ENCODE assay signal across 9 cellular contexts in genomic region chr1:154198756-154199562, GRCh38. TPM values are rescaled to one million over a fixed set of nuclear protein-coding genes. Genes with fewer than 3 reads are reported as not detected.
A peak's percentile ranks its signal among the peaks of the same experiment; 100 is the strongest.
DNase-seq lines count a peak whose midpoint lies in the region; ATAC-seq and TF ChIP-seq lines count a peak whose summit lies in the region.
"Had no signal": no experiment of that assay in that cellular context is flagged by ENCODE, and none has a peak within 500 bp of the region (broad histone marks: within the 10 kb centered on the region; RNA-seq: fewer than 3 reads in every experiment).

No MANE protein-coding gene starts in this region.

- CTCF ChIA-PET in RWPE1 (lab: Yijun Ruan, JAX), result interaction anchor here (0.7 kb wide), 1 partner anchor 108 kb away, joined by 3 read pairs; no protein-coding TSS in a partner anchor

- no peak for ATAC-seq in GM18858 (IDR thresholded peaks at IDR 0.05; ENCODE audit: unreplicated experiment)

- POLR2A ChIA-PET in RWPE1 (lab: Yijun Ruan, JAX; ENCODE audit: low non-redundant PET), result no interaction called here

- H3K9ac ChIP-seq in HUES64 (ENCODE audit: low read depth, low read length), result no peak overlapping the region
- H3K9ac ChIP-seq: BLaER1 had no signal

- H3K9me3 ChIP-seq in HUES64 (ENCODE audit: insufficient read depth, low read depth, low read length) (no peaks in the 10 kb centered on the region), thymus (ENCODE audit: control insufficient read depth) (no peaks in the 10 kb centered on the region)
- H3K9me3 ChIP-seq: BLaER1 had no signal

- TF ChIP-seq CTCF in RWPE1 (conservative IDR thresholded peaks at IDR 0.05; ENCODE audit: low read depth), result peak; percentile 42
- TF ChIP-seq CTCF in cardiac fibroblast (IDR thresholded peaks at IDR 0.05; ENCODE audit: low read depth, low read length), result peak; percentile 50

- DNase-seq in NCI-H1436 (lab: John Stamatoyannopoulos, UW) (peak; percentile 46), NCI-H1436 treated with DMSO at 0.1 percent for 48 hours (lab: John Stamatoyannopoulos, UW) (no peak), RWPE1 (ENCODE audit: low spot score) (peak; percentile 48), cardiac fibroblast (ENCODE audit: low read depth in 2 of 2) (peak; percentile 76 to 78), kidney tubule cell (ENCODE audit: low spot score) (peak; percentile 55)

- H3K4me1 ChIP-seq in HUES64 (ENCODE audit: insufficient read depth, low read length) (peaks cover 5% of the 10 kb centered on the region; the same call in 1 of the 2 replicates), thymus (ENCODE audit: control insufficient read depth, insufficient read depth, low read length) (no peaks in the 10 kb centered on the region)
- H3K4me1 ChIP-seq: BLaER1 had no signal

- WGBS in HUES64, result 22% methylated on average over 5 of the region's 5 CpGs
- 17% methylated on average over 5 of the region's 5 CpGs for WGBS in thymus

- H3K27me3 ChIP-seq in HUES64 (ENCODE audit: insufficient read depth, low read length), result no peaks in the 10 kb centered on the region
- H3K27me3 ChIP-seq in thymus (ENCODE audit: control insufficient read depth, insufficient read depth), result no peaks in the 10 kb centered on the region
- H3K27me3 ChIP-seq: BLaER1 had no signal

- H3K36me3 ChIP-seq in HUES64 (ENCODE audit: insufficient read depth, low read length), result no peaks in the 10 kb centered on the region
- no peaks in the 10 kb centered on the region for H3K36me3 ChIP-seq in thymus (ENCODE audit: control insufficient read depth, insufficient read depth)
- H3K36me3 ChIP-seq: BLaER1 had no signal

- no peak overlapping the region for H3K27ac ChIP-seq in HUES64 (ENCODE audit: low read depth, low read length)
- H3K27ac ChIP-seq in RWPE1, result no peak overlapping the region
- H3K27ac ChIP-seq in thymus (ENCODE audit: low read depth), result peak overlapping the region; percentile 65
- H3K27ac ChIP-seq: BLaER1 had no signal

- H3K4me3 ChIP-seq in HUES64 (ENCODE audit: low read length) (peak overlapping the region; percentile 25), cardiac fibroblast (replicated peaks in 1 of 2; ENCODE audit: low read depth in 2 of 2, low read length in 2 of 2) (no peak overlapping the region), thymus (ENCODE audit: low read length) (no peak overlapping the region)
- H3K4me3 ChIP-seq: BLaER1 had no signal

RNA-seq across cellular contexts. Expression of gene TPM3, which starts 7.1 kb away (rescaled TPM):
- 424 TPM for polyA plus RNA-seq in HUES64 (2013, experiment 1 of 2)
- 440 TPM for polyA plus RNA-seq in HUES64 (2013, experiment 2 of 2)
- polyA plus RNA-seq in thymus, result 304 TPM

RNA-seq across cellular contexts. Expression of gene CFAP141, which starts 7.2 kb away (rescaled TPM):
- polyA plus RNA-seq in HUES64 (2013, experiment 1 of 2), result not detected
- polyA plus RNA-seq in HUES64 (2013, experiment 2 of 2), result not detected
- not detected for polyA plus RNA-seq in thymus

RNA-seq across cellular contexts. Expression of gene UBAP2L, which starts 21.8 kb away (rescaled TPM):
- 166 TPM for polyA plus RNA-seq in HUES64 (2013, experiment 1 of 2)
- 150 TPM for polyA plus RNA-seq in HUES64 (2013, experiment 2 of 2)
- 50.1 TPM for polyA plus RNA-seq in thymus

RNA-seq across cellular contexts. Expression of gene NUP210L, which starts 44.1 kb away (rescaled TPM):
- not detected for polyA plus RNA-seq in HUES64 (2013, experiment 1 of 2)
- polyA plus RNA-seq in HUES64 (2013, experiment 2 of 2), result not detected
- 0.05 TPM for polyA plus RNA-seq in thymus
